Comparison of ENCODE assay signal across 11 cellular contexts in the genomic region with DNA sequence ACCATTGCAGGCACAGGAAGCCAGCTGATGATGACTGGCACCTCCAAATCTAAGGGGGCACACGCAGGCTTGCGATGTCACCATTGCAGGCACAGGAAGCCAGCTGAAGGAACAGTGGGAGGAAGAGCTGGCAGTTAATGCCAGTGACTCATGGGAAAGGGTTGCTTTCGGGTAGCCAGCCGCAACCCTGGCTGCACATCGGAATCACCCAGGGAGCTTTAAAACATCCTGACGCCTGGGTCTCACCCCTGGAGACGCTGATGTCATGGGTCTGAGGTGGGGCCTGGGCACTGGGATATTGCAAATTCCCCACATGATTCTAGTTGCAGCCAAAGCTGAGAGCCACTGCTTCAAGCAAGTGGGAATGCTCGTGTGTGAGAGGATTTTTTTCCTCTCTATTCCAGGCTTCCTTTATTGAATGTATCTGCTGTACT. TPM values are rescaled to one million over a fixed set of nuclear protein-coding genes. Genes with fewer than 3 reads are reported as not detected.
DNase-seq lines count a peak whose midpoint lies in the region; ATAC-seq and TF ChIP-seq lines count a peak whose summit lies in the region.
"Had no signal": no experiment of that assay in that cellular context is flagged by ENCODE, and none has a peak within 500 bp of the region (broad histone marks: within the 10 kb centered on the region; RNA-seq: fewer than 3 reads in every experiment).

No MANE protein-coding gene starts in this region.

- peak; percentile 60 for DNase-seq in activated CD8-positive, alpha-beta T cell treated with anti-CD3 and anti-CD28 coated beads for 36 hours
- DNase-seq in activated CD8-positive, alpha-beta T cell treated with anti-CD3 and anti-CD28 coated beads, Interleukin-2, amount 10 ng/mL, durations not matched to agents 7 days and 5 days = no peak
- DNase-seq in body of pancreas (peak; percentile 23 to 43 (median 30)), kidney glomerular epithelial cell (lab: John Stamatoyannopoulos, UW) (peak; percentile 89), tibial nerve (ENCODE audit: low spot score in 2 of 2) (peak; percentile 76 to 80), NCI-H2171 (lab: John Stamatoyannopoulos, UW) (no peak), mesenteric fat pad (ENCODE audit: low spot score) (no peak)
- DNase-seq in activated CD8-positive, alpha-beta memory T cell treated with anti-CD3 and anti-CD28 coated beads, Interleukin-2, amount 50 U/mL, for 48 hours = no peak
- DNase-seq: activated CD4-positive, alpha-beta T cell treated with anti-CD3 and anti-CD28 coated beads, Interleukin-2, amount 50 U/mL, for 4 hours had no signal

- WGBS in body of pancreas, 2 donors = 64 to 78% methylated on average over 7 to 8 of the region's 8 CpGs
- 20 to 25% methylated on average over 8 of the region's 8 CpGs for WGBS in tibial nerve, 2 donors

- H3K36me3 ChIP-seq in body of pancreas (replicated peaks in 1 of 2; ENCODE audit: insufficient read depth in 1 of 2, low read depth in 2 of 2) = no peaks in the 10 kb centered on the region
- H3K36me3 ChIP-seq in tibial nerve = no peaks in the 10 kb centered on the region
- H3K36me3 ChIP-seq: neutrophil had no signal

- H3K9me3 Mint-ChIP-seq in activated CD8-positive, alpha-beta T cell treated with anti-CD3 and anti-CD28 coated beads for 36 hours = no peaks in the 10 kb centered on the region
- no peaks in the 10 kb centered on the region for H3K9me3 Mint-ChIP-seq in activated CD8-positive, alpha-beta T cell treated with anti-CD3 and anti-CD28 coated beads, Interleukin-2, amount 10 ng/mL, durations not matched to agents 7 days and 5 days (ENCODE audit: insufficient read depth)

- H3K4me1 Mint-ChIP-seq in activated CD8-positive, alpha-beta T cell treated with anti-CD3 and anti-CD28 coated beads for 36 hours (ENCODE audit: low read depth) = peaks cover 71% of the 10 kb centered on the region
- peaks cover 34% of the 10 kb centered on the region for H3K4me1 Mint-ChIP-seq in activated CD8-positive, alpha-beta T cell treated with anti-CD3 and anti-CD28 coated beads, Interleukin-2, amount 10 ng/mL, durations not matched to agents 7 days and 5 days (ENCODE audit: low read depth)

- no peaks in the 10 kb centered on the region for H3K27me3 ChIP-seq in body of pancreas
- no peaks in the 10 kb centered on the region for H3K27me3 ChIP-seq in tibial nerve
- H3K27me3 ChIP-seq: neutrophil had no signal

- no peaks in the 10 kb centered on the region for H3K27me3 Mint-ChIP-seq in activated CD8-positive, alpha-beta T cell treated with anti-CD3 and anti-CD28 coated beads for 36 hours
- no peaks in the 10 kb centered on the region for H3K27me3 Mint-ChIP-seq in activated CD8-positive, alpha-beta T cell treated with anti-CD3 and anti-CD28 coated beads, Interleukin-2, amount 10 ng/mL, durations not matched to agents 7 days and 5 days (ENCODE audit: low read depth)

- intact Hi-C loops in activated CD8-positive, alpha-beta T cell treated with anti-CD3 and anti-CD28 coated beads for 36 hours (cut with micrococcal nuclease) = no loop called here
- intact Hi-C loops in body of pancreas (cut with DNase I) = no loop called here

- POLR2A ChIA-PET in activated CD8-positive, alpha-beta T cell treated with anti-CD3 and anti-CD28 coated beads for 36 hours (lab: Charles Lee) = interaction anchor here (1.6 kb wide), 1 partner anchor 244 kb away, joined by 5 read pairs; no protein-coding TSS in a partner anchor
- POLR2A ChIA-PET in activated CD8-positive, alpha-beta T cell treated with anti-CD3 and anti-CD28 coated beads, Interleukin-2, amount 10 ng/mL, durations not matched to agents 7 days and 5 days (lab: Charles Lee) = interaction anchor here (0.6 kb wide), 1 partner anchor 9 kb away, joined by 3 read pairs; no protein-coding TSS in a partner anchor

- peak; percentile 47 for ATAC-seq in activated CD8-positive, alpha-beta T cell treated with anti-CD3 and anti-CD28 coated beads for 36 hours
- no peak for ATAC-seq in activated CD8-positive, alpha-beta T cell treated with anti-CD3 and anti-CD28 coated beads, Interleukin-2, amount 10 ng/mL, durations not matched to agents 7 days and 5 days
- peak; percentile 65 for ATAC-seq in body of pancreas

- no peaks in the 10 kb centered on the region for H3K4me1 ChIP-seq in body of pancreas
- peaks cover 0 to 94% (median 47%) of the 10 kb centered on the region in 4 donors for H3K4me1 ChIP-seq in tibial nerve

- H3K4me3 ChIP-seq in body of pancreas (no peak overlapping the region), tibial nerve (no peak overlapping the region)

- TF ChIP-seq POLR2A in body of pancreas (IDR thresholded peaks at IDR 0.05) (no peak), tibial nerve (IDR thresholded peaks at IDR 0.05) (peak in 1 of 2 donors; percentile 26)

- no peak for TF ChIP-seq CTCF in activated CD8-positive, alpha-beta T cell treated with anti-CD3 and anti-CD28 coated beads for 36 hours (IDR thresholded peaks at IDR 0.05)
- TF ChIP-seq CTCF in body of pancreas (IDR thresholded peaks at IDR 0.05) (no peak), tibial nerve (IDR thresholded peaks at IDR 0.05) (no peak)

- no peak overlapping the region for H3K4me3 Mint-ChIP-seq in activated CD8-positive, alpha-beta T cell treated with anti-CD3 and anti-CD28 coated beads for 36 hours
- no peak overlapping the region for H3K4me3 Mint-ChIP-seq in activated CD8-positive, alpha-beta T cell treated with anti-CD3 and anti-CD28 coated beads, Interleukin-2, amount 10 ng/mL, durations not matched to agents 7 days and 5 days

- peak overlapping the region in 2 of 4 donors; percentile 8 to 36 for H3K27ac ChIP-seq in body of pancreas
- H3K27ac ChIP-seq in tibial nerve = peak overlapping the region; percentile 78 to 96 (median 86)
- H3K27ac ChIP-seq: C4-2B, neutrophil had no signal

- no peaks in the 10 kb centered on the region for H3K9me3 ChIP-seq in body of pancreas
- H3K9me3 ChIP-seq in tibial nerve = no peaks in the 10 kb centered on the region
- H3K9me3 ChIP-seq: neutrophil had no signal

- peak; percentile 47 to 90 for TF ChIP-seq EP300 in tibial nerve (IDR thresholded peaks at IDR 0.05)

- CTCF ChIA-PET in activated CD8-positive, alpha-beta T cell treated with anti-CD3 and anti-CD28 coated beads for 36 hours (lab: Charles Lee) = interaction anchor here (1.1 to 7.4 kb wide), 5 partner anchors 10 to 779 kb away, joined by 3 to 80 read pairs (median 8); a partner anchor contains a TSS
- CTCF ChIA-PET in activated CD8-positive, alpha-beta T cell treated with anti-CD3 and anti-CD28 coated beads, Interleukin-2, amount 10 ng/mL, durations not matched to agents 7 days and 5 days (lab: Charles Lee) = interaction anchor here (0.6 to 7.5 kb wide), 7 partner anchors 11 to 779 kb away, joined by 3 to 119 read pairs (median 15); a partner anchor contains a TSS

- H3K27ac Mint-ChIP-seq in activated CD8-positive, alpha-beta T cell treated with anti-CD3 and anti-CD28 coated beads for 36 hours = peak overlapping the region; percentile 36
- H3K27ac Mint-ChIP-seq in activated CD8-positive, alpha-beta T cell treated with anti-CD3 and anti-CD28 coated beads, Interleukin-2, amount 10 ng/mL, durations not matched to agents 7 days and 5 days = no peak overlapping the region

- no peaks in the 10 kb centered on the region for H3K36me3 Mint-ChIP-seq in activated CD8-positive, alpha-beta T cell treated with anti-CD3 and anti-CD28 coated beads for 36 hours (ENCODE audit: low read depth)
- H3K36me3 Mint-ChIP-seq in activated CD8-positive, alpha-beta T cell treated with anti-CD3 and anti-CD28 coated beads, Interleukin-2, amount 10 ng/mL, durations not matched to agents 7 days and 5 days (ENCODE audit: low read depth) = no peaks in the 10 kb centered on the region

RNA-seq across cellular contexts. Expression of a gene that starts 16.1 kb away (rescaled TPM):
- not detected for total RNA-seq in activated CD8-positive, alpha-beta T cell treated with anti-CD3 and anti-CD28 coated beads for 36 hours
- not detected for total RNA-seq in activated CD8-positive, alpha-beta T cell treated with anti-CD3 and anti-CD28 coated beads, Interleukin-2, amount 10 ng/mL, durations not matched to agents 7 days and 5 days
- total RNA-seq in body of pancreas = not detected
- under 1 TPM in 2 of 4 donors, not detected in 2; 0.39 to 0.42 TPM for total RNA-seq in tibial nerve
- not detected for total RNA-seq in mesenteric fat pad

RNA-seq across cellular contexts. Expression of a gene that starts 49.5 kb away (rescaled TPM):
- 10 to 100 TPM; 38.7 to 39.1 TPM for total RNA-seq in activated CD8-positive, alpha-beta T cell treated with anti-CD3 and anti-CD28 coated beads for 36 hours
- 10 to 100 TPM; 16.0 to 16.5 TPM for total RNA-seq in activated CD8-positive, alpha-beta T cell treated with anti-CD3 and anti-CD28 coated beads, Interleukin-2, amount 10 ng/mL, durations not matched to agents 7 days and 5 days
- total RNA-seq in body of pancreas (10 to 100 TPM; 17.1 to 34.8 TPM), tibial nerve (10 to 100 TPM; 47.2 to 64.5 (median 50.7) TPM), mesenteric fat pad (16.9 TPM)

RNA-seq across cellular contexts. Expression of a gene that starts 49.6 kb away (rescaled TPM):
- 10 to 100 TPM in 1 of 2 experiments, 1 to 10 TPM in 1; 7.6 to 10.2 TPM for total RNA-seq in activated CD8-positive, alpha-beta T cell treated with anti-CD3 and anti-CD28 coated beads for 36 hours
- 1 to 10 TPM; 1.9 to 2.2 TPM for total RNA-seq in activated CD8-positive, alpha-beta T cell treated with anti-CD3 and anti-CD28 coated beads, Interleukin-2, amount 10 ng/mL, durations not matched to agents 7 days and 5 days
- total RNA-seq in body of pancreas = 1 to 10 TPM; 3.6 to 4.4 TPM
- 10 to 100 TPM; 18.0 to 32.1 (median 23.9) TPM for total RNA-seq in tibial nerve
- 10.8 TPM for total RNA-seq in mesenteric fat pad

Comparison
In these comparisons a context has a peak if more than half of its experiments do, and no peak if none do; other contexts are left out.
1. DNase-seq: peak in activated CD8-positive, alpha-beta T cell treated with anti-CD3 and anti-CD28 coated beads for 36 hours (single experiment), body of pancreas (4 of 4), kidney glomerular epithelial cell (single experiment) and tibial nerve (2 of 2); none in activated CD8-positive, alpha-beta T cell treated with anti-CD3 and anti-CD28 coated beads, Interleukin-2, amount 10 ng/mL, durations not matched to agents 7 days and 5 days (single experiment), activated CD8-positive, alpha-beta memory T cell treated with anti-CD3 and anti-CD28 coated beads, Interleukin-2, amount 50 U/mL, for 48 hours (single experiment), NCI-H2171 (single experiment) and mesenteric fat pad (single experiment).